ENCODE assay signal across 8 cellular contexts in the genomic region with DNA sequence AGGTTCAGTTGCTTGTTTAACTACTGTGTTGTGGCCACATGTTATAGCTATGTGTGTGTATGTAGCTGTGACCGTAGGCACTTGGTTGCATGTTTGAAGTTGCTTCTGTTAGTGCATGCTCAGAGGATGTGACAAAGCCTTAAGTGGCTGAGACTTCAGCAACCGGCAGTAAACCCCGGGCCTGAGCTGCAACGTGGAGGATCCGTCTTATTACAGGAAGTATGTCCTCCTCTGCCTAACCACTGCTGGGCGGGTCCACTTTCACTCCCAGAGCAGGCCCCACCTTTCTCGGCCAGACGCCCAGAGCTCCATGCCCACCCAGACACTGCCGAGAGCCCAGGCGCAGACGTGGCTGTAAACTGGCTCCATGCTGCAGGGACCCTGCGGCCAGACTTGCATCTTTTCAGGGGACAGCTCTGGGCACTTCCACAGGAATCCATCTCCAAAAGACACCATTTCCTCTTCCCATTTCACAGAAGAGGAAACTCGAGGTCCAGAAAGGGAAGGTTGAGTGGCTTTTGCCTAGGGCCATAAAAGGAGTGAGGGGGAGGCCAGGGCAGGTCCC. TPM values are rescaled to one million over a fixed set of nuclear protein-coding genes. Genes with fewer than 3 reads are reported as not detected.
DNase-seq lines count a peak whose midpoint lies in the region; TF ChIP-seq lines count a peak whose summit lies in the region.

No MANE protein-coding gene starts in this region.

- H3K4me1 ChIP-seq in liver (ENCODE audit: control insufficient read depth in 4 of 4, insufficient read depth in 4 of 4, low read length in 3 of 4) (peaks cover 19 to 65% (median 37%) of the 10 kb centered on the region in 4 donors), stomach (peaks cover 32 to 80% (median 63%) of the 10 kb centered on the region in 4 donors)

- WGBS in liver: 4% methylated on average over 13 of the region's 13 CpGs
- WGBS in stomach, 5 donors: 1 to 14% (median 2%) methylated on average over 10 to 13 of the region's 13 CpGs

- H3K9ac ChIP-seq in liver (ENCODE audit: low read depth in 1 of 2, low read length in 2 of 2): peak overlapping the region; percentile 29 to 80

- H3K9me3 ChIP-seq in liver (ENCODE audit: control insufficient read depth in 4 of 4, low read length in 3 of 4) (no peaks in the 10 kb centered on the region), stomach (no peaks in the 10 kb centered on the region)

- no peak for TF ChIP-seq POLR2A in stomach (IDR thresholded peaks at IDR 0.05)

- intact Hi-C loops in stomach (cut with DNase I; ENCODE audit: low total_unique reads): no loop called here

- H3K4me3 ChIP-seq in HFF-Myc (replicated peaks; ENCODE audit: low read depth, low read length) (no peak overlapping the region), brain microvascular endothelial cell (ENCODE audit: low read depth, low read length) (no peak overlapping the region), liver (ENCODE audit: low read depth in 1 of 3, low read length in 3 of 3) (peak overlapping the region; percentile 36 to 79 (median 58)), stomach (peak overlapping the region; percentile 5 to 82 (median 13))

- in situ Hi-C loops in brain microvascular endothelial cell (cut with HindIII; ENCODE audit: low pct_ligation_motif_present, low sequenced_read_pairs): loop anchor here (25.0 kb wide), 1 partner anchor 90 kb away; no protein-coding TSS in a partner anchor

- TF ChIP-seq CTCF in HFF-Myc (IDR thresholded peaks at IDR 0.05; ENCODE audit: low read depth, low read length, missing control alignments) (no peak), brain microvascular endothelial cell (IDR thresholded peaks at IDR 0.05; ENCODE audit: low read depth, low read length, missing control alignments) (no peak), liver (IDR thresholded peaks at IDR 0.05; ENCODE audit: low read depth, low read length, missing input control) (no peak), stomach (IDR thresholded peaks at IDR 0.05) (no peak), GM20000 (IDR thresholded peaks at IDR 0.05; ENCODE audit: extremely low read depth, missing control alignments) (no peak)

- no peak for TF ChIP-seq EP300 in stomach (IDR thresholded peaks at IDR 0.05)

- peak; percentile 70 for DNase-seq in HFF-Myc (ENCODE audit: extremely low read depth, low read depth)
- DNase-seq in T-helper 2 cell: peak in 3 of 5 experiments; percentile 13 to 64 (median 16)
- DNase-seq in brain microvascular endothelial cell: peak; percentile 45
- DNase-seq in stomach: peak; percentile 76
- DNase-seq in DMS79 (lab: John Stamatoyannopoulos, UW): no peak
- no peak for DNase-seq in GM20000 (ENCODE audit: low spot score)
- DNase-seq in NCI-H2081 treated with DMSO at 0.1 percent for 48 hours (lab: John Stamatoyannopoulos, UW): no peak

- no peak overlapping the region for H3K27ac ChIP-seq in brain microvascular endothelial cell
- peak overlapping the region; percentile 33 to 89 for H3K27ac ChIP-seq in liver (ENCODE audit: low read depth in 1 of 2, low read length in 2 of 2)
- peak overlapping the region; percentile 86 to 94 (median 87) for H3K27ac ChIP-seq in stomach

- H3K27me3 ChIP-seq in brain microvascular endothelial cell (replicated peaks) (no peaks in the 10 kb centered on the region), liver (ENCODE audit: control insufficient read depth in 4 of 4, insufficient read depth in 4 of 4, low read length in 3 of 4) (no peaks in the 10 kb centered on the region), stomach (peaks cover 0 to 21% (median 6%) of the 10 kb centered on the region in 3 donors)

- no peak for TF ChIP-seq RAD21 in liver (IDR thresholded peaks at IDR 0.05)

- H3K36me3 ChIP-seq in brain microvascular endothelial cell (replicated peaks) (no peaks in the 10 kb centered on the region), liver (ENCODE audit: control insufficient read depth in 4 of 4, insufficient read depth in 3 of 4, low read depth in 1 of 4, low read length in 3 of 4) (no peaks in the 10 kb centered on the region), stomach (peaks cover 0 to 2% (median under 1%) of the 10 kb centered on the region in 4 donors)

TF ChIP-seq in liver, 16 proteins besides CTCF, POLR2A, EP300 and RAD21:
- TF ChIP-seq NR2F2 (IDR thresholded peaks at IDR 0.05) (no peak), GABPA (IDR thresholded peaks at IDR 0.05 in 1 of 2, conservative IDR thresholded peaks at IDR 0.05 in 1 of 2) (peak in 1 of 2 donors; percentile 37), SP1 (IDR thresholded peaks at IDR 0.05) (peak; percentile 3)

RNA-seq across cellular contexts. Expression of gene TCEA3, which starts 2.2 kb away (rescaled TPM):
- total RNA-seq in liver (10 to 100 TPM; 29.6 to 49.3 TPM), stomach (100 to 1,000 TPM in 2 of 5 donors, 10 to 100 TPM in 3; 44.9 to 155 (median 91.1) TPM)
- polyA plus RNA-seq in liver (100 to 1,000 TPM in 1 of 2 donors, 10 to 100 TPM in 1; 45.8 to 142 TPM), stomach (100 to 1,000 TPM in 1 of 3 donors, 10 to 100 TPM in 2; 44.1 to 133 (median 75.6) TPM)

RNA-seq across cellular contexts. Expression of gene ZNF436, which starts 52.8 kb away (rescaled TPM):
- total RNA-seq in liver (1 to 10 TPM; 5.4 to 8.0 TPM), stomach (10 to 100 TPM in 3 of 5 donors, 1 to 10 TPM in 2; 7.0 to 29.9 (median 17.1) TPM)
- polyA plus RNA-seq in liver (1 to 10 TPM; 1.3 to 2.1 TPM), stomach (10 to 100 TPM in 1 of 3 donors, 1 to 10 TPM in 2; 3.1 to 11.4 (median 6.6) TPM)

Comparison
In these comparisons a context has a peak if more than half of its experiments do, and no peak if none do; other contexts are left out.
1. DNase-seq: peak in HFF-Myc (single experiment), T-helper 2 cell (3 of 5), brain microvascular endothelial cell (single experiment) and stomach (single experiment); none in DMS79 (single experiment), GM20000 (single experiment) and NCI-H2081 treated with DMSO at 0.1 percent for 48 hours (single experiment).
2. H3K4me3 ChIP-seq: peak in liver (3 of 3) and stomach (4 of 4); none in HFF-Myc (single experiment) and brain microvascular endothelial cell (single experiment).